In genomic region chr2:157302492-157303099, GRCh38 we compare ENCODE assay signal across 8 cellular contexts. TPM values are rescaled to one million over a fixed set of nuclear protein-coding genes. Genes with fewer than 3 reads are reported as not detected.
A peak's percentile ranks its signal among the peaks of the same experiment; 100 is the strongest.
DNase-seq lines count a peak whose midpoint lies in the region; ATAC-seq and TF ChIP-seq lines count a peak whose summit lies in the region.

No MANE protein-coding gene starts in this region.

- peak; percentile 74 for ATAC-seq in HG03159 (IDR thresholded peaks at IDR 0.05; ENCODE audit: unreplicated experiment)

- no peaks in the 10 kb centered on the region for H3K9me3 Mint-ChIP-seq in progenitor cell of endocrine pancreas (ENCODE audit: low read depth)

- no peak overlapping the region for H3K4me3 Mint-ChIP-seq in progenitor cell of endocrine pancreas (ENCODE audit: low read depth)

- TF ChIP-seq CTCF in progenitor cell of endocrine pancreas (IDR thresholded peaks at IDR 0.05; ENCODE audit: unreplicated experiment), result peak; percentile 84

- peaks cover 5% of the 10 kb centered on the region for H3K4me1 Mint-ChIP-seq in progenitor cell of endocrine pancreas (ENCODE audit: low read depth)

- no peaks in the 10 kb centered on the region for H3K36me3 Mint-ChIP-seq in progenitor cell of endocrine pancreas (ENCODE audit: insufficient read depth)

- peak; percentile 0 for DNase-seq in DMS79 (lab: John Stamatoyannopoulos, UW)
- peak; percentile 16 for DNase-seq in GM19238 (ENCODE audit: insufficient read length, low spot score)
- DNase-seq in NCI-H345 (lab: John Stamatoyannopoulos, UW), result peak; percentile 69
- DNase-seq in activated CD8-positive, alpha-beta memory T cell treated with anti-CD3 and anti-CD28 coated beads, Interleukin-2, amount 50 U/mL, for 24 hours (ENCODE audit: extremely low read depth), result peak; percentile 5
- peak; percentile 9 for DNase-seq in glomerular endothelial cell (ENCODE audit: extremely low read depth, low read depth, low spot score)
- DNase-seq in progenitor cell of endocrine pancreas (ENCODE audit: low spot score, unreplicated experiment), result no peak
- DNase-seq in NCI-H1048 (lab: John Stamatoyannopoulos, UW), result no peak

- peaks cover 7% of the 10 kb centered on the region for H3K27me3 Mint-ChIP-seq in progenitor cell of endocrine pancreas

- H3K27ac Mint-ChIP-seq in progenitor cell of endocrine pancreas, result no peak overlapping the region

RNA-seq across cellular contexts. Expression of gene ERMN, which starts 23.0 kb away (rescaled TPM):
- total RNA-seq in glomerular endothelial cell (0.19 TPM in 1 of 2 replicates, not detected in the other), progenitor cell of endocrine pancreas (0.22 TPM in 1 of 2 replicates, not detected in the other)

RNA-seq across cellular contexts. Expression of gene GALNT5, which starts 45.1 kb away (rescaled TPM):
- 0.48 and 2.6 TPM in 2 replicates for total RNA-seq in glomerular endothelial cell
- total RNA-seq in progenitor cell of endocrine pancreas, result 0.60 and 1.2 TPM in 2 replicates

Comparison
In these comparisons a context has a peak if more than half of its experiments do, and no peak if none do; other contexts are left out.
1. DNase-seq: peak in DMS79 (single experiment), GM19238 (single experiment), NCI-H345 (single experiment), activated CD8-positive, alpha-beta memory T cell treated with anti-CD3 and anti-CD28 coated beads, Interleukin-2, amount 50 U/mL, for 24 hours (single experiment) and glomerular endothelial cell (single experiment); none in progenitor cell of endocrine pancreas (single experiment) and NCI-H1048 (single experiment).